Comparison of ENCODE assay signal across 8 cellular contexts in genomic region chr12:1318327-1319031, GRCh38.
DNase-seq lines count a peak whose midpoint lies in the region; ATAC-seq and TF ChIP-seq lines count a peak whose summit lies in the region.

No MANE protein-coding gene starts in this region.

- no peaks in the 10 kb centered on the region for H3K9me2 ChIP-seq in GM23338 (ENCODE audit: insufficient read depth)

- H3K9me3 ChIP-seq in esophagus muscularis mucosa, result peaks cover 0 to 16% (median 7%) of the 10 kb centered on the region in 4 donors

- H3K36me3 Mint-ChIP-seq in GM23338 (ENCODE audit: low read depth) (peaks cover 23% of the 10 kb centered on the region; the same call in 2 of the 3 replicates), osteocyte (ENCODE audit: unreplicated experiment) (peaks cover 8% of the 10 kb centered on the region)
- H3K36me3 Mint-ChIP-seq in stimulated activated memory B cell treated with anti-CD40 and anti-IgM and Interleukin-4, amounts not matched to agents 10 μg/mL and 1 μg/mL and 100 μg/mL, for 72 hours, result peaks cover 33% of the 10 kb centered on the region

- peaks cover 1% of the 10 kb centered on the region for H3K27me3 Mint-ChIP-seq in GM23338 (ENCODE audit: insufficient read depth, low read depth, poor library complexity)
- no peaks in the 10 kb centered on the region for H3K27me3 Mint-ChIP-seq in osteocyte (ENCODE audit: unreplicated experiment)
- H3K27me3 Mint-ChIP-seq in stimulated activated memory B cell treated with anti-CD40 and anti-IgM and Interleukin-4, amounts not matched to agents 10 μg/mL and 1 μg/mL and 100 μg/mL, for 72 hours, result no peaks in the 10 kb centered on the region

- no peak overlapping the region for H3K4me3 Mint-ChIP-seq in GM23338
- H3K4me3 Mint-ChIP-seq in osteocyte (ENCODE audit: unreplicated experiment), result no peak overlapping the region
- no peak overlapping the region for H3K4me3 Mint-ChIP-seq in stimulated activated memory B cell treated with anti-CD40 and anti-IgM and Interleukin-4, amounts not matched to agents 10 μg/mL and 1 μg/mL and 100 μg/mL, for 72 hours

- no peaks in the 10 kb centered on the region for H3K79me2 ChIP-seq in GM23338 (replicated peaks; ENCODE audit: insufficient read depth)

- TF ChIP-seq EP300 in esophagus muscularis mucosa (IDR thresholded peaks at IDR 0.05), result no peak

- H3K4me3 ChIP-seq in GM23338 (no peak overlapping the region), esophagus muscularis mucosa (peak overlapping the region in 3 of 4 donors; percentile 6 to 18 (median 18))

- no peaks in the 10 kb centered on the region for H3K27me3 ChIP-seq in GM23338 (ENCODE audit: insufficient read depth)
- H3K27me3 ChIP-seq in esophagus muscularis mucosa, result no peaks in the 10 kb centered on the region

- 18% methylated on average over 7 of the region's 7 CpGs for WGBS in esophagus muscularis mucosa

- H3K4me1 ChIP-seq in GM23338 (ENCODE audit: insufficient read depth), result no peaks in the 10 kb centered on the region
- peaks cover 12 to 24% (median 20%) of the 10 kb centered on the region in 4 donors for H3K4me1 ChIP-seq in esophagus muscularis mucosa

- H3F3A ChIP-seq in GM23338 (replicated peaks; ENCODE audit: low read depth), result no peaks in the 10 kb centered on the region

- TF ChIP-seq CTCF in GM23338 (conservative IDR thresholded peaks at IDR 0.05; ENCODE audit: low read depth in 2 of 2) (no peak), esophagus muscularis mucosa (IDR thresholded peaks at IDR 0.05) (no peak), osteocyte (IDR thresholded peaks at IDR 0.05) (no peak)

- TF ChIP-seq POLR2A in esophagus muscularis mucosa (IDR thresholded peaks at IDR 0.05; ENCODE audit: low read depth), result no peak

- no peak overlapping the region for H2AFZ ChIP-seq in GM23338

- H3K27ac ChIP-seq in GM23338 (ENCODE audit: low read depth), result 0 out of 2 replicates have a peak overlapping the region, but pooled peaks have one; percentile 1
- H3K27ac ChIP-seq in esophagus muscularis mucosa (replicated peaks in 1 of 4), result peak overlapping the region; percentile 33 to 66 (median 60)

- H3K27ac Mint-ChIP-seq in GM23338 (no peak overlapping the region; the same call in 1 of the 2 replicates), osteocyte (ENCODE audit: unreplicated experiment) (peak overlapping the region; percentile 50)
- H3K27ac Mint-ChIP-seq in stimulated activated memory B cell treated with anti-CD40 and anti-IgM and Interleukin-4, amounts not matched to agents 10 μg/mL and 1 μg/mL and 100 μg/mL, for 72 hours, result no peak overlapping the region

- H3K4me2 ChIP-seq in GM23338, result no peak overlapping the region

- H3K4me1 Mint-ChIP-seq in GM23338 (peaks cover 11% of the 10 kb centered on the region; the same call in 2 of the 3 replicates), osteocyte (ENCODE audit: unreplicated experiment) (peaks cover 14% of the 10 kb centered on the region)
- no peaks in the 10 kb centered on the region for H3K4me1 Mint-ChIP-seq in stimulated activated memory B cell treated with anti-CD40 and anti-IgM and Interleukin-4, amounts not matched to agents 10 μg/mL and 1 μg/mL and 100 μg/mL, for 72 hours

- H3K36me3 ChIP-seq in GM23338 (ENCODE audit: insufficient read depth) (no peaks in the 10 kb centered on the region; the same call in 1 of the 2 replicates), esophagus muscularis mucosa (peaks cover 0 to 11% (median 0%) of the 10 kb centered on the region in 4 donors)

- H3K9me3 Mint-ChIP-seq in GM23338 (peaks cover 6% of the 10 kb centered on the region; the same call in 1 of the 3 replicates), osteocyte (ENCODE audit: unreplicated experiment) (no peaks in the 10 kb centered on the region)
- H3K9me3 Mint-ChIP-seq in stimulated activated memory B cell treated with anti-CD40 and anti-IgM and Interleukin-4, amounts not matched to agents 10 μg/mL and 1 μg/mL and 100 μg/mL, for 72 hours, result peaks cover 5% of the 10 kb centered on the region

- peak; percentile 97 for ATAC-seq in GM23338
- no peak for ATAC-seq in stimulated activated memory B cell treated with anti-CD40 and anti-IgM and Interleukin-4, amounts not matched to agents 10 μg/mL and 1 μg/mL and 100 μg/mL, for 72 hours
- ATAC-seq in HG02938 (IDR thresholded peaks at IDR 0.05; ENCODE audit: unreplicated experiment), result no peak
- no peak for ATAC-seq in GM21619 (IDR thresholded peaks at IDR 0.05; ENCODE audit: unreplicated experiment)

- no peaks in the 10 kb centered on the region for H4K20me1 ChIP-seq in GM23338 (replicated peaks; ENCODE audit: insufficient read depth)

- peak; percentile 48 for DNase-seq in GM23338 (ENCODE audit: low spot score)
- peak; percentile 92 for DNase-seq in NCI-H526 treated with DMSO at 0.1 percent for 48 hours (lab: John Stamatoyannopoulos, UW)
- DNase-seq in esophagus muscularis mucosa (ENCODE audit: extremely low spot score), result no peak
- no peak for DNase-seq in osteocyte (ENCODE audit: extremely low spot score, unreplicated experiment)
- DNase-seq in NCI-H524 (lab: John Stamatoyannopoulos, UW), result no peak

- intact Hi-C loops in esophagus muscularis mucosa (cut with DNase I), result no loop called here

TF ChIP-seq in GM23338, 12 proteins besides CTCF, POLR2A, EP300 and RAD21 (continues in another document):
- TF ChIP-seq ZNF462 (CRISPR knock-in tag; IDR thresholded peaks at IDR 0.05), result no peak
- no peak for TF ChIP-seq STAT1 (IDR thresholded peaks at IDR 0.05; ENCODE audit: unreplicated experiment)
- no peak for TF ChIP-seq JUNB (IDR thresholded peaks at IDR 0.05; ENCODE audit: unreplicated experiment)
- TF ChIP-seq EZH2phosphoT487 (IDR thresholded peaks at IDR 0.05; ENCODE audit: unreplicated experiment), result no peak
- no peak for TF ChIP-seq ETS1 (IDR thresholded peaks at IDR 0.05)
- no peak for TF ChIP-seq EZH2 (IDR thresholded peaks at IDR 0.05; ENCODE audit: low read depth, unreplicated experiment)

Comparison
In these comparisons a context has a peak if more than half of its experiments do, and no peak if none do; other contexts are left out.
1. DNase-seq: peak in GM23338 (single experiment) and NCI-H526 treated with DMSO at 0.1 percent for 48 hours (single experiment); none in esophagus muscularis mucosa (single experiment), osteocyte (single experiment) and NCI-H524 (0 of 2).